In the genomic region with DNA sequence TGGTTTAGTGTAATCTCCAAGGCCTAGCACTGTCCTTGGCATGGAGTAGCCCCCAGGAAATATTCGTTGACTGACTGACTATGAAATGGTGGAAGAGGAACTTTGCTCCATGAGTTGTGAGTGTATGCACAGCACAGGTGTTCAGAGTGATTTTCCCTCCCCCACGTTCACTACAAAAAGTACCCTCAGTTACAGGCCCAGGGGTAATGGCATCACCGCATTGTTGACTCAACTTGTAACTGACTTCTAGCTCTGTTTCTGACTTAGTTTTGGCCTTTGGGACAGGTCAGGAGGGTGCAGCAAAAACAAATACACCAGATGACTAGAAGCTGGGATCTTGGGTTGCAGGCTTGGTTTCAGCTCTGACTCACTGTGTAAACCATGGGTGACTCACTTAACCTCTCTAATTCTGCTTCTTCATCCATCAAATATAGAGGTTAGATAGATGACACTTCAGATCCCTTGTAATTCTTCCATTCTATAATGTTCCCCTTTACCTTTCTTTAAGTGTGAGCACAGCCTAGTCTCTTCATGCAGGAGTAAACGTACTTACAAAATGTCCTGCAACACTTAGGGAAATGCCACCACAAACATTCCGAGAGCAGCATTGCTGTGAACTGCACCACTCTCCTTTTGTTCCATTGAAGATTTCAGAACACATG, we compare ENCODE assay signal across 1 cellular context.
TF ChIP-seq lines count a peak whose summit lies in the region.

No MANE protein-coding gene starts in this region.

TF ChIP-seq in SK-N-SH treated with all-trans-retinoic acid at 6 μM for 48 hours, 23 proteins besides CTCF, POLR2A, EP300 and RAD21 (continued from another document):
- TF ChIP-seq, protein P1, sequence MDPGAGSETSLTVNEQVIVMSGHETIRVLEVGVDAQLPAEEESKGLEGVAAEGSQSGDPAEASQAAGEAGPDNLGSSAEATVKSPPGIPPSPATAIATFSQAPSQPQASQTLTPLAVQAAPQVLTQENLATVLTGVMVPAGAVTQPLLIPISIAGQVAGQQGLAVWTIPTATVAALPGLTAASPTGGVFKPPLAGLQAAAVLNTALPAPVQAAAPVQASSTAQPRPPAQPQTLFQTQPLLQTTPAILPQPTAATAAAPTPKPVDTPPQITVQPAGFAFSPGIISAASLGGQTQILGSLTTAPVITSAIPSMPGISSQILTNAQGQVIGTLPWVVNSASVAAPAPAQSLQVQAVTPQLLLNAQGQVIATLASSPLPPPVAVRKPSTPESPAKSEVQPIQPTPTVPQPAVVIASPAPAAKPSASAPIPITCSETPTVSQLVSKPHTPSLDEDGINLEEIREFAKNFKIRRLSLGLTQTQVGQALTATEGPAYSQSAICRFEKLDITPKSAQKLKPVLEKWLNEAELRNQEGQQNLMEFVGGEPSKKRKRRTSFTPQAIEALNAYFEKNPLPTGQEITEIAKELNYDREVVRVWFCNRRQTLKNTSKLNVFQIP (CRISPR knock-in tag; IDR thresholded peaks at IDR 0.05; ENCODE audit: borderline replicate concordance, low read depth): no peak
